ENCODE assay signal across 1 cellular context in the genomic region with DNA sequence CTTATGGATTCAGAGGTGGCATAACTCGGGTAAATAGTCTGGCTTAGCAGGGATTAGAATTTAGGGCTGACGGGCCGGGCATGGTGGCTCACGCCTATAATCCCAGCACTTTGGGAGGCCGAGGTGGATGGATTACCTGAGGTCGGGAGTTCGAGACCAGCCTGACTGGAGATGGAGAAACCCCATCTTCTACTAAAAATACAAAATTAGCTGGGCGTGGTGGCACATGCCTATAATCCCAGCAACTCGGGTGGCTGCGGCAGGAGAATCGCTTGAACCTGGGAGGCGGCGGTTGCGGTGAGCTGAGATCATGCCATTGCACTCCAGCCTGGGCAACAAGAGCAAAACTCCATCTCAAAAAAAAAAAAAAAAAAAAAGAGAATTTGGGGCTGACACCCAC. TPM values are rescaled to one million over a fixed set of nuclear protein-coding genes. Genes with fewer than 3 reads are reported as not detected.
"Had no signal": no experiment of that assay in that cellular context is flagged by ENCODE, and none has a peak within 500 bp of the region (broad histone marks: within the 10 kb centered on the region; RNA-seq: fewer than 3 reads in every experiment).

No MANE protein-coding gene starts in this region.

RNA-seq across cellular contexts. Expression of a gene that starts 45.8 kb away (rescaled TPM):
- total RNA-seq: body of pancreas had no signal
